ENCODE assay signal across 16 cellular contexts in the genomic region with DNA sequence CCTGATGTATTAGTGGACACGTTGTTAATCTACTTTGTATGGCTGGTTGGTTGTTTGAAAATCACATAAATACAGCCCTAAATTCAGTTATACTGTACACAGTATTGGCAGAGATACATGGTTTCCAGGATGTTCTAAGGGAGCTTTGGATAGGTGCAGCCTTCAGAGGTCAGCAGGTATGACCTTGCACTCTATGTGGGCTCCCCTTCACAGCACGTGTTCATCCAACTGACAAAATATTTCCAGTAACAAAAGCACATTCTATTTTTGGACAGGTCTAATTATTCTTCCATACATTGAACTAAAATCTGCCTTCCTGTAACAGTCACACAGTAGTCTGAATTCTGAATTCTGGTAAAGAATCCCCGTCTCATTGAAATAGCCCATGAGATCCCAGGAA.
DNase-seq lines count a peak whose midpoint lies in the region; ATAC-seq and TF ChIP-seq lines count a peak whose summit lies in the region.
"Had no signal": no experiment of that assay in that cellular context is flagged by ENCODE, and none has a peak within 500 bp of the region (broad histone marks: within the 10 kb centered on the region; RNA-seq: fewer than 3 reads in every experiment).

No MANE protein-coding gene starts in this region.

- DNase-seq in heart left ventricle (no peak), cardiac septum (ENCODE audit: low spot score) (no peak), esophagus muscularis mucosa (ENCODE audit: extremely low spot score) (no peak), mesenchymal stem cell (no peak), kidney glomerular epithelial cell (lab: John Stamatoyannopoulos, UW) (no peak), GM10248 (ENCODE audit: extremely low spot score) (no peak), NCI-H510A (lab: John Stamatoyannopoulos, UW) (no peak)
- DNase-seq: activated CD8-positive, alpha-beta T cell treated with anti-CD3 and anti-CD28 coated beads for 36 hours; foreskin melanocyte; GOT3; KG1; MV-4-11; retina; testis had no signal

- CTCF ChIA-PET in GM10248 (lab: Yijun Ruan, JAX): interaction anchor here (1.3 kb wide), 1 partner anchor 17 kb away, joined by 3 read pairs; no protein-coding TSS in a partner anchor

- peak overlapping the region; percentile 35 for H3K9ac ChIP-seq in mesenchymal stem cell (ENCODE audit: low read length)

- ATAC-seq in heart left ventricle: peak in 3 of 4 donors; percentile 16 to 35 (median 32)
- no peak for ATAC-seq in GM18517 (IDR thresholded peaks at IDR 0.05; ENCODE audit: unreplicated experiment)
- ATAC-seq: activated CD8-positive, alpha-beta T cell treated with anti-CD3 and anti-CD28 coated beads for 36 hours had no signal

- H3K23ac ChIP-seq in mesenchymal stem cell (ENCODE audit: low read length in 2 of 2): no peak overlapping the region

- no peak for TF ChIP-seq POLR2A in heart left ventricle (IDR thresholded peaks at IDR 0.05)
- no peak for TF ChIP-seq POLR2A in esophagus muscularis mucosa (IDR thresholded peaks at IDR 0.05; ENCODE audit: low read depth)

- H3K14ac ChIP-seq in mesenchymal stem cell (ENCODE audit: low read length in 2 of 2): no peak overlapping the region

- H2AFZ ChIP-seq in mesenchymal stem cell (ENCODE audit: low read depth, low read length): no peak overlapping the region

- peak overlapping the region in 2 of 12 donors; percentile 15 to 42 for H3K27ac ChIP-seq in heart left ventricle
- H3K27ac ChIP-seq in esophagus muscularis mucosa (replicated peaks in 1 of 4): peak overlapping the region in 3 of 4 donors; percentile 14 to 58 (median 58)
- H3K27ac ChIP-seq in mesenchymal stem cell (ENCODE audit: low read length, poor library complexity, severe bottlenecking): no peak overlapping the region
- H3K27ac ChIP-seq: neutrophil, testis had no signal

- no peaks in the 10 kb centered on the region for H3K36me3 ChIP-seq in heart left ventricle
- no peaks in the 10 kb centered on the region for H3K36me3 ChIP-seq in esophagus muscularis mucosa
- no peaks in the 10 kb centered on the region for H3K36me3 ChIP-seq in mesenchymal stem cell (ENCODE audit: control insufficient read depth in 1 of 2, insufficient read depth in 2 of 2, low read depth in 1 of 2, low read length in 2 of 2)
- H3K36me3 ChIP-seq: neutrophil had no signal

- H2BK15ac ChIP-seq in mesenchymal stem cell (ENCODE audit: low read depth, poor library complexity, severe bottlenecking): no peak overlapping the region

- TF ChIP-seq EP300 in esophagus muscularis mucosa (IDR thresholded peaks at IDR 0.05): no peak

- no peak overlapping the region for H2AK5ac ChIP-seq in mesenchymal stem cell (ENCODE audit: low read length, severe bottlenecking)

- no peak overlapping the region for H3K4me2 ChIP-seq in mesenchymal stem cell (ENCODE audit: low read length, poor library complexity, severe bottlenecking)

- 39 to 52% (median 49%) methylated on average over 3 of the region's 3 CpGs for WGBS in heart left ventricle, 4 donors
- WGBS in esophagus muscularis mucosa: 44% methylated on average over 3 of the region's 3 CpGs
- WGBS in mesenchymal stem cell: 97% methylated on average over 3 of the region's 3 CpGs

- H4K8ac ChIP-seq in mesenchymal stem cell (ENCODE audit: low read length): no peak overlapping the region

- H3K4me1 ChIP-seq in heart left ventricle (peaks cover 0 to 20% (median 12%) of the 10 kb centered on the region in 12 donors), esophagus muscularis mucosa (peaks cover 11 to 20% (median 18%) of the 10 kb centered on the region in 4 donors), mesenchymal stem cell (ENCODE audit: control insufficient read depth, insufficient read depth, low read depth, low read length) (no peaks in the 10 kb centered on the region)
- H3K4me1 ChIP-seq: testis had no signal

- H2BK120ac ChIP-seq in mesenchymal stem cell (ENCODE audit: low read depth, low read length): no peak overlapping the region

- intact Hi-C loops in heart left ventricle (cut with DNase I) (no loop called here), cardiac septum (cut with DNase I) (no loop called here), esophagus muscularis mucosa (cut with DNase I) (no loop called here)

- H3K79me1 ChIP-seq in mesenchymal stem cell (replicated peaks; ENCODE audit: low read length, poor library complexity, severe bottlenecking): no peaks in the 10 kb centered on the region

- H2BK12ac ChIP-seq in mesenchymal stem cell (ENCODE audit: low read length in 2 of 2): no peak overlapping the region

- H3K9me3 ChIP-seq in heart left ventricle (no peaks in the 10 kb centered on the region), esophagus muscularis mucosa (no peaks in the 10 kb centered on the region), mesenchymal stem cell (ENCODE audit: control insufficient read depth, low read length) (no peaks in the 10 kb centered on the region)
- H3K9me3 ChIP-seq: neutrophil, testis had no signal

- H3K27me3 ChIP-seq in heart left ventricle (no peaks in the 10 kb centered on the region), esophagus muscularis mucosa (no peaks in the 10 kb centered on the region), mesenchymal stem cell (ENCODE audit: control insufficient read depth in 1 of 2, insufficient read depth in 1 of 2, low read length in 2 of 2) (no peaks in the 10 kb centered on the region)
- H3K27me3 ChIP-seq: neutrophil, testis had no signal

- TF ChIP-seq CTCF in heart left ventricle (IDR thresholded peaks at IDR 0.05) (no peak), esophagus muscularis mucosa (IDR thresholded peaks at IDR 0.05) (no peak), GM10248 (IDR thresholded peaks at IDR 0.05; ENCODE audit: control extremely low read depth, extremely low read depth, low read depth, missing control alignments) (no peak)

- no peak overlapping the region for H3K18ac ChIP-seq in mesenchymal stem cell (ENCODE audit: low read depth in 1 of 2, low read length in 2 of 2)

- H3K4me3 ChIP-seq in heart left ventricle: no peak overlapping the region
- H3K4me3 ChIP-seq in esophagus muscularis mucosa: no peak overlapping the region
- H3K4me3 ChIP-seq in mesenchymal stem cell (ENCODE audit: insufficient read depth in 1 of 2, low read depth in 1 of 2, low read length in 2 of 2): peak overlapping the region in 1 of 2 experiments; percentile 35
- H3K4me3 ChIP-seq: testis had no signal

- POLR2A ChIA-PET in GM10248 (lab: Yijun Ruan, JAX): interaction anchor here (0.5 kb wide), 1 partner anchor 42 kb away, joined by 3 read pairs; no protein-coding TSS in a partner anchor

- H3K4ac ChIP-seq in mesenchymal stem cell (ENCODE audit: low read depth in 1 of 2, low read length in 2 of 2): no peak overlapping the region

- H2BK5ac ChIP-seq in mesenchymal stem cell (ENCODE audit: low read depth, low read length, poor library complexity, severe bottlenecking): no peak overlapping the region

- H4K91ac ChIP-seq in mesenchymal stem cell (ENCODE audit: low read length): no peak overlapping the region
